Comparison of ENCODE assay signal across 27 cellular contexts in genomic region chr2:207375207-207375875, GRCh38.
"Had no signal": no experiment of that assay in that cellular context is flagged by ENCODE, and none has a peak within 500 bp of the region (broad histone marks: within the 10 kb centered on the region; RNA-seq: fewer than 3 reads in every experiment).

No MANE protein-coding gene starts in this region.

- H3K9ac ChIP-seq: SK-N-SH had no signal

- H3K4me3 ChIP-seq: adrenal gland, Peyer's patch, SJCRH30 had no signal

- H3K9me3 ChIP-seq: Peyer's patch, SK-N-SH had no signal

- H3K36me3 ChIP-seq: adrenal gland, Peyer's patch, SJCRH30 had no signal

- H3K27ac ChIP-seq: adrenal gland, Peyer's patch, RWPE1, SJCRH30, VCaP had no signal

- H3K4me1 ChIP-seq: adrenal gland, Peyer's patch, SJCRH30 had no signal

- DNase-seq: activated CD4-positive, alpha-beta T cell treated with anti-CD3 and anti-CD28 coated beads, Interleukin-2, amount 50 U/mL, for 1 hour; activated CD4-positive, CD25-positive, alpha-beta regulatory T cell; activated CD8-positive, alpha-beta memory T cell treated with anti-CD3 and anti-CD28 coated beads, Interleukin-2, amount 50 U/mL, for 4 hours; activated CD8-positive, alpha-beta T cell treated with anti-CD3 and anti-CD28 coated beads for 36 hours; activated naive CD4-positive, alpha-beta T cell treated with anti-CD3 and anti-CD28 coated beads, Interleukin-2, amount 50 U/mL, for 16 hours; activated naive CD8-positive, alpha-beta T cell treated with anti-CD3 and anti-CD28 coated beads, Interleukin-2, amount 10 ng/mL, durations not matched to agents 7 days and 5 days; activated T-cell treated with anti-CD3 and anti-CD28 coated beads, Interleukin-2, amount 50 U/mL, for 72 hours; adrenal gland; anterior cingulate cortex; caudate nucleus; NCI-H1048; NCI-H146; NCI-H187 treated with DMSO at 0.1 percent for 48 hours; NCI-H2081 treated with DMSO at 0.1 percent for 48 hours; NCI-H2171 treated with DMSO at 0.1 percent for 48 hours; NCI-H345; NCI-H510A; NCI-H69; NK-92 treated with Interleukin-12 subunit alpha and Interleukin-12 subunit beta, amount 100 ng/mL, for 24 hours; OCI-M1; Peyer's patch; Right ventricle myocardium superior; SJCRH30; SK-N-SH; T-helper 1 cell had no signal

- H3K4me2 ChIP-seq: SK-N-SH had no signal

- H3K27me3 ChIP-seq: adrenal gland, Peyer's patch, SJCRH30 had no signal
